10 cellular contexts compared by ENCODE assay signal in genomic region chr6:53301801-53302537, GRCh38. TPM values are rescaled to one million over a fixed set of nuclear protein-coding genes. Genes with fewer than 3 reads are reported as not detected.
DNase-seq lines count a peak whose midpoint lies in the region; ATAC-seq and TF ChIP-seq lines count a peak whose summit lies in the region.
"Had no signal": no experiment of that assay in that cellular context is flagged by ENCODE, and none has a peak within 500 bp of the region (broad histone marks: within the 10 kb centered on the region; RNA-seq: fewer than 3 reads in every experiment).

No MANE protein-coding gene starts in this region.

- TF ChIP-seq EP300 in esophagus muscularis mucosa (IDR thresholded peaks at IDR 0.05): no peak

- peaks cover 46 to 69% (median 65%) of the 10 kb centered on the region in 4 donors for H3K4me1 ChIP-seq in esophagus muscularis mucosa
- peaks cover 23% of the 10 kb centered on the region for H3K4me1 ChIP-seq in psoas muscle

- H3K4me3 ChIP-seq in esophagus muscularis mucosa (no peak overlapping the region), psoas muscle (no peak overlapping the region)
- H3K4me3 ChIP-seq: GM12878, MG63 had no signal

- ATAC-seq in T-helper 17 cell: peak; percentile 2
- ATAC-seq in psoas muscle: no peak
- no peak for ATAC-seq in HG02678 (IDR thresholded peaks at IDR 0.05; ENCODE audit: unreplicated experiment)

- peak overlapping the region; percentile 87 for H3K4me3 Mint-ChIP-seq in T-helper 17 cell

- H3K4me1 Mint-ChIP-seq in T-helper 17 cell: peaks cover 72% of the 10 kb centered on the region

- WGBS in esophagus muscularis mucosa: 77% methylated on average over 7 of the region's 7 CpGs
- WGBS in psoas muscle, 3 donors: 74 to 83% (median 79%) methylated on average over 7 of the region's 7 CpGs

- H3K27me3 ChIP-seq in esophagus muscularis mucosa (no peaks in the 10 kb centered on the region), psoas muscle (ENCODE audit: insufficient read depth in 3 of 3, low read length in 2 of 3) (no peaks in the 10 kb centered on the region)
- H3K27me3 ChIP-seq: MG63 had no signal

- peak overlapping the region; percentile 97 for H3K27ac Mint-ChIP-seq in T-helper 17 cell

- TF ChIP-seq CTCF in esophagus muscularis mucosa (IDR thresholded peaks at IDR 0.05) (no peak), psoas muscle (IDR thresholded peaks at IDR 0.05) (no peak)

- no peak for TF ChIP-seq POLR2A in esophagus muscularis mucosa (IDR thresholded peaks at IDR 0.05; ENCODE audit: low read depth)

- H3K36me3 Mint-ChIP-seq in T-helper 17 cell (ENCODE audit: low read depth): peaks cover 3% of the 10 kb centered on the region

- DNase-seq in Daoy (ENCODE audit: low read depth): peak; percentile 53
- DNase-seq in T-helper 17 cell: no peak
- DNase-seq in esophagus muscularis mucosa (ENCODE audit: extremely low spot score): no peak
- DNase-seq in psoas muscle: no peak
- DNase-seq in AML-193 (lab: John Stamatoyannopoulos, UW): no peak
- DNase-seq in HCEC 1CT: no peak
- DNase-seq in SKM-1 (lab: John Stamatoyannopoulos, UW; ENCODE audit: unreplicated experiment): no peak

- no peaks in the 10 kb centered on the region for H3K9me3 ChIP-seq in T-helper 17 cell (ENCODE audit: control insufficient read depth, low read length, poor library complexity, severe bottlenecking)
- no peaks in the 10 kb centered on the region for H3K9me3 ChIP-seq in esophagus muscularis mucosa
- no peaks in the 10 kb centered on the region for H3K9me3 ChIP-seq in psoas muscle
- H3K9me3 ChIP-seq: MG63 had no signal

- H3K27ac ChIP-seq in esophagus muscularis mucosa (replicated peaks in 1 of 4) (peak overlapping the region; percentile 16 to 58 (median 50)), psoas muscle (peak overlapping the region; percentile 39)

- no peaks in the 10 kb centered on the region for H3K36me3 ChIP-seq in esophagus muscularis mucosa
- no peaks in the 10 kb centered on the region for H3K36me3 ChIP-seq in psoas muscle (ENCODE audit: insufficient read depth in 1 of 2, low read depth in 1 of 2)
- H3K36me3 ChIP-seq: MG63 had no signal

- intact Hi-C loops in esophagus muscularis mucosa (cut with DNase I) (loop anchor here (5.0 kb wide), 1 partner anchor 45 kb away; the partner anchor contains the start of gene ELOVL5), psoas muscle (cut with DNase I) (loop anchor here in 1 of 2 donors (5.0 kb wide), 1 partner anchor 45 kb away; the partner anchor contains the start of gene ELOVL5)

- no peaks in the 10 kb centered on the region for H3K27me3 Mint-ChIP-seq in T-helper 17 cell

RNA-seq across cellular contexts. Expression of gene ELOVL5, which starts 46.8 kb away (rescaled TPM):
- 52.6 and 83.2 TPM in 2 replicates for total RNA-seq in Daoy (2014; rRNA removed; shearing (Covaris generic))
- 100 to 1,000 TPM; 121 to 147 TPM for total RNA-seq in T-helper 17 cell
- 10 to 100 TPM; 55.2 to 80.2 (median 64.8) TPM for total RNA-seq in esophagus muscularis mucosa
- total RNA-seq in psoas muscle: 10 to 100 TPM in 1 of 4 donors, 1 to 10 TPM in 3; 5.7 to 14.4 (median 8.7) TPM
- polyA plus RNA-seq in psoas muscle: 1 to 10 TPM; 4.8 to 9.2 (median 5.8) TPM
